ENCODE assay signal across 8 cellular contexts in the genomic region with DNA sequence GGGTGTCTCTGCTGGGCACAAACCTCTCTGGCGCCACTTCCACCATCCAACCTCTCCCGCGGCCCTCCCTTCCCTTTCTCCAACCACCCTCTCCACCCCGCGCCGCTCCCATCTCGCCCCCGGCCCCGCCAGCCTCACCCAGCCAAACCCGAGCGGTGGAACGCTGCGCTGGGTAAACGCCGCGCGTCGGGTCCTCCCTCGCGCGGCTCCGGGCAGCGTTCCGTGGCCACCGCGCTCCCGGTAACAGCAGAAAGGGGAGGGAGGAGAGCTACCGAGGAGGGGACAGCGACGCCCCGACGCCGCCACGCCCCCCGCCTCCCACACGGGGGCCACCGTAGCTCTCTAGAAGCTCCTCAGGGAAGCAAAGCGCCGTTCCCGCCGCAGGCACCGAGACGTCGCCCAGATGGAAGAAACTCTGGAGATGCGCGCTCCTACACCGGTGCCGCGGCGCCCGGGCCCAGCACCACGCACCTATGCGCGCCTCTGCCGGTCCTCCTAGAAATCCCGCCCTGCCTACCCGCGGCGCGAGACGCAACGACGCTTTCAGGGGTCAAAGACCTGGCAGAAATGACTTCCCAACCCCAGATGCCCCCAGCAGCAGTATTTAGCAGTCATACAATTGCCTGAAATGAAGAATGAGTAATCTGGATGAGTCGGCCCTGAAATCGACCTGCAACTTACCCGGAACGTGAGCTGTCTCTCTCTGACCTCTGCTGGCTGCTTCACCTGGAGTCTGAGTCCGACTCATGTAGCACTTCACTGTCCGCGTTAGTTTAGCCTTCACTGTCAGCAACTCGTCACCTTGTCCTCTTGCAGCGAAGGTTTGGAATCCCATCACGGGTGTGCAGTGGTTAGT.
A peak's percentile ranks its signal among the peaks of the same experiment; 100 is the strongest.
DNase-seq lines count a peak whose midpoint lies in the region; ATAC-seq and TF ChIP-seq lines count a peak whose summit lies in the region.

A gene with protein sequence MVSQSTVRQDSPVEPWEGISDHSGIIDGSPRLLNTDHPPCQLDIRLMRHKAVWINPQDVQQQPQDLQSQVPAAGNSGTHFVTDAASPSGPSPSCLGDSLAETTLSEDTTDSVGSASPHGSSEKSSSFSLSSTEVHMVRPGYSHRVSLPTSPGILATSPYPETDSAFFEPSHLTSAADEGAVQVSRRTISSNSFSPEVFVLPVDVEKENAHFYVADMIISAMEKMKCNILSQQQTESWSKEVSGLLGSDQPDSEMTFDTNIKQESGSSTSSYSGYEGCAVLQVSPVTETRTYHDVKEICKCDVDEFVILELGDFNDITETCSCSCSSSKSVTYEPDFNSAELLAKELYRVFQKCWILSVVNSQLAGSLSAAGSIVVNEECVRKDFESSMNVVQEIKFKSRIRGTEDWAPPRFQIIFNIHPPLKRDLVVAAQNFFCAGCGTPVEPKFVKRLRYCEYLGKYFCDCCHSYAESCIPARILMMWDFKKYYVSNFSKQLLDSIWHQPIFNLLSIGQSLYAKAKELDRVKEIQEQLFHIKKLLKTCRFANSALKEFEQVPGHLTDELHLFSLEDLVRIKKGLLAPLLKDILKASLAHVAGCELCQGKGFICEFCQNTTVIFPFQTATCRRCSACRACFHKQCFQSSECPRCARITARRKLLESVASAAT (minus strand): TSS at position 257 of the 856 bp plus-strand sequence. CDS start 14,777 bp downstream, outside the sequence.

- POLR2A ChIA-PET in GM10248 (lab: Yijun Ruan, JAX) = interaction anchor here (0.6 to 0.9 kb wide), 3 partner anchors 14 to 213 kb away, joined by 3 to 5 read pairs (median 3); no protein-coding TSS in a partner anchor

- peak; percentile 41 for TF ChIP-seq CTCF in GM10248 (IDR thresholded peaks at IDR 0.05; ENCODE audit: control extremely low read depth, extremely low read depth, low read depth, missing control alignments)

- DNase-seq in GM10248 (ENCODE audit: extremely low spot score) (peak; percentile 84), RKO (ENCODE audit: low spot score) (peak; percentile 24), T47D (ENCODE audit: low read depth in 1 of 2, low spot score in 1 of 2) (peak; percentile 30 to 38), kidney glomerular epithelial cell (lab: John Stamatoyannopoulos, UW) (peak; percentile 64), middle frontal gyrus (ENCODE audit: extremely low spot score, low spot score) (no peak)
- peak; percentile 59 for DNase-seq in stimulated activated CD4-positive, alpha-beta T cell treated with anti-CD3 and anti-CD28 coated beads, Interleukin-1b, Interleukin-23, amount 100 ng/mL, for 48 hours

- in situ Hi-C loops in T47D (cut with HindIII; ENCODE audit: low pct_unique_long_range_greater_than_20kb, low sequenced_read_pairs) = no loop called here

- CTCF ChIA-PET in GM10248 (lab: Yijun Ruan, JAX) = interaction anchor here (1.4 kb wide), 1 partner anchor 227 kb away, joined by 4 read pairs; no protein-coding TSS in a partner anchor

- peak; percentile 36 for ATAC-seq in HG02759 (IDR thresholded peaks at IDR 0.05; ENCODE audit: unreplicated experiment)
- ATAC-seq in GM21515 (IDR thresholded peaks at IDR 0.05; ENCODE audit: unreplicated experiment) = no peak
